ENCODE assay signal across 1 cellular context in the genomic region with DNA sequence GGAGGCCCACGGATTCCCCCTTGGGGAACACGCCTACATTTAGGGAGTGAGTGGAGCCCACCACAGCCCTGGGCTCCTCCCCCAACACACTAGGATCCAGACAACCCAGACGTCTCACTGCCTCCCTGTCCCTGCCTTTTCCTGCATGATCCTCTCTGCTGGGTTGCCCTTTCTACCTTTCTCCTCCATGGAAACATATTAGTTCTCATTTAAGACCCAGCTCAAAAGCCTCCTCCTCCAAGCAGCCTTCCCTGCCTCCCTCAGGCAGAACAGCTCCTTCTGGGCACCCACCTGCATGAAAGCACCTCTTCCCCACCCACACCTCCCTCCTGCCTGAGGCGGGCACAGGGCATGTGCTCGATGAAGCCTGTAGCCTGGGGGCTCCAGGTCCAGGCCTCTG.
TF ChIP-seq lines count a peak whose summit lies in the region.

No MANE protein-coding gene starts in this region.

TF ChIP-seq in HepG2, 621 proteins besides CTCF, POLR2A, EP300 and RAD21:
- TF ChIP-seq ZMYM3 (CRISPR knock-in tag; IDR thresholded peaks at IDR 0.05) = peak; percentile 60
- no peak for TF ChIP-seq TARDBP (CRISPR knock-in tag; IDR thresholded peaks at IDR 0.05)
- TF ChIP-seq, protein P1, sequence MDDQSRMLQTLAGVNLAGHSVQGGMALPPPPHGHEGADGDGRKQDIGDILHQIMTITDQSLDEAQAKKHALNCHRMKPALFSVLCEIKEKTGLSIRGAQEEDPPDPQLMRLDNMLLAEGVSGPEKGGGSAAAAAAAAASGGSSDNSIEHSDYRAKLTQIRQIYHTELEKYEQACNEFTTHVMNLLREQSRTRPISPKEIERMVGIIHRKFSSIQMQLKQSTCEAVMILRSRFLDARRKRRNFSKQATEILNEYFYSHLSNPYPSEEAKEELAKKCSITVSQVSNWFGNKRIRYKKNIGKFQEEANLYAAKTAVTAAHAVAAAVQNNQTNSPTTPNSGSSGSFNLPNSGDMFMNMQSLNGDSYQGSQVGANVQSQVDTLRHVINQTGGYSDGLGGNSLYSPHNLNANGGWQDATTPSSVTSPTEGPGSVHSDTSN (CRISPR knock-in tag; IDR thresholded peaks at IDR 0.05; ENCODE audit: borderline replicate concordance) = no peak
- no peak for TF ChIP-seq ZNF44 (CRISPR knock-in tag; IDR thresholded peaks at IDR 0.05)
